ENCODE assay signal across 8 cellular contexts in genomic region chr12:56156464-56157200, GRCh38. TPM values are rescaled to one million over a fixed set of nuclear protein-coding genes. Genes with fewer than 3 reads are reported as not detected.
A peak's percentile ranks its signal among the peaks of the same experiment; 100 is the strongest.
DNase-seq lines count a peak whose midpoint lies in the region; ATAC-seq and TF ChIP-seq lines count a peak whose summit lies in the region.
"Not testable (repeated sequence)": the region's sequence is repeated elsewhere in the genome, so short reads cannot be mapped to it uniquely, and the experiment has no call there.

No MANE protein-coding gene starts in this region.

- H3K27me3 Mint-ChIP-seq in HFFc6 (ENCODE audit: insufficient read depth): peaks cover 22% of the 10 kb centered on the region
- not testable (repeated sequence) for H3K27me3 Mint-ChIP-seq in T-helper 17 cell
- H3K27me3 Mint-ChIP-seq in endothelial cell (ENCODE audit: unreplicated experiment): peaks cover 45% of the 10 kb centered on the region

- TF ChIP-seq CTCF in HFFc6 (IDR thresholded peaks at IDR 0.05); endothelial cell (IDR thresholded peaks at IDR 0.05; ENCODE audit: unreplicated experiment); kidney epithelial cell (IDR thresholded peaks at IDR 0.05; ENCODE audit: insufficient read depth, low read length, poor library complexity, severe bottlenecking): not testable (repeated sequence)

- peaks cover 52 to 75% (median 67%) of the 10 kb centered on the region in 10 experiments for H3K4me1 ChIP-seq in BLaER1 treated with 17β-estradiol and CSF1 and Interleukin-3, amounts not matched to agents 10 nM and 100 nM
- H3K4me1 ChIP-seq in adipocyte (ENCODE audit: control insufficient read depth, insufficient read depth, low read length): peaks cover 40% of the 10 kb centered on the region
- peaks cover 38% of the 10 kb centered on the region for H3K4me1 ChIP-seq in neuron (ENCODE audit: insufficient read depth, low read length)
- H3K4me1 ChIP-seq in subcutaneous abdominal adipose tissue (ENCODE audit: control insufficient read depth in 5 of 5, insufficient read depth in 5 of 5, low read length in 5 of 5): peaks cover 18 to 57% (median 50%) of the 10 kb centered on the region in 5 donors

- H3K4me2 ChIP-seq in BLaER1 treated with 17β-estradiol and CSF1 and Interleukin-3, amounts not matched to agents 10 nM and 100 nM: peak overlapping the region; percentile 84 to 96 (median 95)

- peaks cover 12% of the 10 kb centered on the region for H3K9me3 Mint-ChIP-seq in HFFc6
- not testable (repeated sequence) for H3K9me3 Mint-ChIP-seq in endothelial cell (ENCODE audit: unreplicated experiment)

- not testable (repeated sequence) for DNase-seq in HFFc6; T-helper 17 cell; adipocyte (ENCODE audit: low read depth); endothelial cell (ENCODE audit: low spot score); kidney epithelial cell (ENCODE audit: low read depth)

- not testable (repeated sequence) for H3K9me3 ChIP-seq in BLaER1 treated with 17β-estradiol and CSF1 and Interleukin-3, amounts not matched to agents 10 nM and 100 nM (replicated peaks in 1 of 11); T-helper 17 cell (ENCODE audit: control insufficient read depth, low read length, poor library complexity, severe bottlenecking); adipocyte (ENCODE audit: control insufficient read depth, low read length); neuron (ENCODE audit: low read length); subcutaneous abdominal adipose tissue (ENCODE audit: control insufficient read depth in 5 of 5, low read length in 5 of 5)

- H3K27ac ChIP-seq in BLaER1 treated with 17β-estradiol and CSF1 and Interleukin-3, amounts not matched to agents 10 nM and 100 nM: peak overlapping the region in 10 of 11 experiments; percentile 54 to 97 (median 92); a peak in 21 of 22 replicates
- peak overlapping the region; percentile 92 for H3K27ac ChIP-seq in subcutaneous abdominal adipose tissue (ENCODE audit: low read depth, low read length)

- not testable (repeated sequence) for ATAC-seq in T-helper 17 cell

- H3K36me3 ChIP-seq in BLaER1 treated with 17β-estradiol and CSF1 and Interleukin-3, amounts not matched to agents 10 nM and 100 nM: peaks cover 34 to 56% (median 41%) of the 10 kb centered on the region in 11 experiments
- H3K36me3 ChIP-seq in adipocyte (ENCODE audit: control insufficient read depth, insufficient read depth, low read length, severe bottlenecking) (peaks cover 24% of the 10 kb centered on the region), neuron (ENCODE audit: insufficient read depth, low read length) (peaks cover 38% of the 10 kb centered on the region), subcutaneous abdominal adipose tissue (ENCODE audit: control insufficient read depth in 5 of 5, insufficient read depth in 5 of 5, low read length in 5 of 5) (peaks cover 0 to 22% (median 22%) of the 10 kb centered on the region in 5 donors)
- not testable (repeated sequence) for H3K36me3 ChIP-seq in kidney epithelial cell (ENCODE audit: control insufficient read depth, insufficient read depth, low read length)

- H3K36me3 Mint-ChIP-seq in HFFc6 (ENCODE audit: low read depth) (peaks cover 47% of the 10 kb centered on the region), T-helper 17 cell (ENCODE audit: low read depth) (peaks cover 11% of the 10 kb centered on the region), endothelial cell (ENCODE audit: low read depth, unreplicated experiment) (peaks cover 46% of the 10 kb centered on the region)

- not testable (repeated sequence) for H3K27me3 ChIP-seq in BLaER1 treated with 17β-estradiol and CSF1 and Interleukin-3, amounts not matched to agents 10 nM and 100 nM; adipocyte (replicated peaks; ENCODE audit: control insufficient read depth, insufficient read depth, low read length); kidney epithelial cell (ENCODE audit: control insufficient read depth, insufficient read depth, low read length); neuron (ENCODE audit: insufficient read depth, low read length); subcutaneous abdominal adipose tissue (ENCODE audit: control insufficient read depth in 5 of 5, insufficient read depth in 4 of 5, low read length in 5 of 5)

- H3K9ac ChIP-seq in BLaER1 treated with 17β-estradiol and CSF1 and Interleukin-3, amounts not matched to agents 10 nM and 100 nM: peak overlapping the region; percentile 70 to 98 (median 94)
- H3K9ac ChIP-seq in adipocyte (ENCODE audit: low read length) (peak overlapping the region; percentile 86), subcutaneous abdominal adipose tissue (ENCODE audit: low read length in 5 of 5) (peak overlapping the region in 3 of 5 donors; percentile 57 to 75 (median 65))

- H2AFZ ChIP-seq in neuron (ENCODE audit: low read depth, low read length): not testable (repeated sequence)

- H3K27ac Mint-ChIP-seq in HFFc6: peak overlapping the region; percentile 96
- peak overlapping the region; percentile 99 for H3K27ac Mint-ChIP-seq in T-helper 17 cell
- H3K27ac Mint-ChIP-seq in endothelial cell (ENCODE audit: unreplicated experiment): peak overlapping the region; percentile 100

- H4K20me1 ChIP-seq in BLaER1 treated with 17β-estradiol and CSF1 and Interleukin-3, amounts not matched to agents 10 nM and 100 nM: peaks cover 24 to 33% (median 28%) of the 10 kb centered on the region in 11 experiments

- peak overlapping the region; percentile 63 to 99 (median 91) for H3K4me3 ChIP-seq in BLaER1 treated with 17β-estradiol and CSF1 and Interleukin-3, amounts not matched to agents 10 nM and 100 nM
- H3K4me3 ChIP-seq in adipocyte (ENCODE audit: low read length): peak overlapping the region; percentile 81
- H3K4me3 ChIP-seq in kidney epithelial cell (ENCODE audit: low read depth, low read length): peak overlapping the region; percentile 32
- H3K4me3 ChIP-seq in neuron (ENCODE audit: low read length): peak overlapping the region; percentile 85
- peak overlapping the region in 4 of 5 donors; percentile 62 to 98 (median 82) for H3K4me3 ChIP-seq in subcutaneous abdominal adipose tissue (ENCODE audit: low read depth in 1 of 5, low read length in 5 of 5)

- peak overlapping the region; percentile 98 for H3K4me3 Mint-ChIP-seq in HFFc6
- H3K4me3 Mint-ChIP-seq in T-helper 17 cell: peak overlapping the region; percentile 100
- peak overlapping the region; percentile 89 for H3K4me3 Mint-ChIP-seq in endothelial cell (ENCODE audit: unreplicated experiment)

- peaks cover 50% of the 10 kb centered on the region for H3K4me1 Mint-ChIP-seq in HFFc6 (ENCODE audit: low read depth)
- H3K4me1 Mint-ChIP-seq in T-helper 17 cell: peaks cover 48% of the 10 kb centered on the region
- H3K4me1 Mint-ChIP-seq in endothelial cell (ENCODE audit: unreplicated experiment): peaks cover 58% of the 10 kb centered on the region

RNA-seq across cellular contexts. Expression of gene MYL6, which starts 1.5 kb away (rescaled TPM):
- 1,000 to 10,000 TPM; 2,668 to 3,384 (median 3,141) TPM for total RNA-seq in HFFc6 (2021; fragmentation: NEBNext Ultra II Directional; extraction: Animal tissue kit (Norgen Biotek cat#: 25700))
- 100 to 1,000 TPM; 741 to 784 TPM for total RNA-seq in T-helper 17 cell
- total RNA-seq in endothelial cell (ENCODE audit: unreplicated experiment): 2,481 TPM
- total RNA-seq in kidney epithelial cell: 1,283 and 1,365 TPM in 2 replicates

RNA-seq across cellular contexts. Expression of gene MYL6B, which starts 4.2 kb away (rescaled TPM):
- total RNA-seq in HFFc6 (2021; fragmentation: NEBNext Ultra II Directional; extraction: Animal tissue kit (Norgen Biotek cat#: 25700)): 100 to 1,000 TPM in 5 of 6 experiments, 10 to 100 TPM in 1; 84.5 to 119 (median 108) TPM
- total RNA-seq in T-helper 17 cell (1 to 10 TPM; 5.4 to 9.0 TPM), endothelial cell (ENCODE audit: unreplicated experiment) (170 TPM), kidney epithelial cell (95.2 and 107 TPM in 2 replicates)

RNA-seq across cellular contexts. Expression of gene ESYT1, which starts 28.6 kb away (rescaled TPM):
- total RNA-seq in HFFc6 (2021; fragmentation: NEBNext Ultra II Directional; extraction: Animal tissue kit (Norgen Biotek cat#: 25700)): 100 to 1,000 TPM; 136 to 174 (median 151) TPM
- total RNA-seq in T-helper 17 cell: 100 to 1,000 TPM; 178 to 211 TPM
- total RNA-seq in endothelial cell (ENCODE audit: unreplicated experiment): 302 TPM
- 213 and 309 TPM in 2 replicates for total RNA-seq in kidney epithelial cell

RNA-seq across cellular contexts. Expression of gene SMARCC2, which starts 32.7 kb away (rescaled TPM):
- total RNA-seq in HFFc6 (2021; fragmentation: NEBNext Ultra II Directional; extraction: Animal tissue kit (Norgen Biotek cat#: 25700)): 10 to 100 TPM; 72.1 to 99.8 (median 87.1) TPM
- total RNA-seq in T-helper 17 cell: 100 to 1,000 TPM; 130 to 138 TPM
- 105 TPM for total RNA-seq in endothelial cell (ENCODE audit: unreplicated experiment)
- 33.7 and 40.5 TPM in 2 replicates for total RNA-seq in kidney epithelial cell

RNA-seq across cellular contexts. Expression of gene ZC3H10, which starts 38.6 kb away (rescaled TPM):
- total RNA-seq in HFFc6 (2021; fragmentation: NEBNext Ultra II Directional; extraction: Animal tissue kit (Norgen Biotek cat#: 25700)): 1 to 10 TPM; 3.3 to 4.7 (median 3.8) TPM
- total RNA-seq in T-helper 17 cell (1 to 10 TPM; 6.8 to 8.7 TPM), endothelial cell (ENCODE audit: unreplicated experiment) (10.4 TPM), kidney epithelial cell (3.0 and 4.7 TPM in 2 replicates)

Comparison
In these comparisons a context has a peak if more than half of its experiments do, and no peak if none do; other contexts are left out.
1. H3K4me3 ChIP-seq: peak in every context shown above with its lines; median percentile 91 in BLaER1 treated with 17β-estradiol and CSF1 and Interleukin-3, amounts not matched to agents 10 nM and 100 nM; 85 in neuron; 82 in subcutaneous abdominal adipose tissue; 81 in adipocyte; 32 in kidney epithelial cell.